10 cellular contexts compared by ENCODE assay signal in genomic region chr16:89478576-89479221, GRCh38. TPM values are rescaled to one million over a fixed set of nuclear protein-coding genes. Genes with fewer than 3 reads are reported as not detected.
A peak's percentile ranks its signal among the peaks of the same experiment; 100 is the strongest.
DNase-seq lines count a peak whose midpoint lies in the region; ATAC-seq, FAIRE-seq and TF ChIP-seq lines count a peak whose summit lies in the region.
"Had no signal": no experiment of that assay in that cellular context is flagged by ENCODE, and none has a peak within 500 bp of the region (broad histone marks: within the 10 kb centered on the region; RNA-seq: fewer than 3 reads in every experiment).

No MANE protein-coding gene starts in this region.

- CTCF ChIA-PET in activated CD8-positive, alpha-beta T cell treated with anti-CD3 and anti-CD28 coated beads for 36 hours (lab: Charles Lee), result no interaction called here

- TF ChIP-seq CTCF in activated CD8-positive, alpha-beta T cell treated with anti-CD3 and anti-CD28 coated beads for 36 hours (IDR thresholded peaks at IDR 0.05), result no peak
- TF ChIP-seq CTCF in glutamatergic neuron (IDR thresholded peaks at IDR 0.05; ENCODE audit: partially characterized antibody, unreplicated experiment) (no peak), type B pancreatic cell (conservative IDR thresholded peaks at IDR 0.05) (no peak)

- intact Hi-C loops in activated CD8-positive, alpha-beta T cell treated with anti-CD3 and anti-CD28 coated beads for 36 hours (cut with micrococcal nuclease), result no loop called here

- H3K4me3 Mint-ChIP-seq in activated T-cell treated with anti-CD3 and anti-CD28 coated beads, Interleukin-2, amount 50 U/mL, for 24 hours, result peak overlapping the region; percentile 57
- H3K4me3 Mint-ChIP-seq in activated CD8-positive, alpha-beta T cell treated with anti-CD3 and anti-CD28 coated beads for 36 hours, result peak overlapping the region; percentile 55
- H3K4me3 Mint-ChIP-seq in glutamatergic neuron (ENCODE audit: unreplicated experiment) (peak overlapping the region; percentile 56), type B pancreatic cell (peak overlapping the region; percentile 15)

- POLR2A ChIA-PET in activated CD8-positive, alpha-beta T cell treated with anti-CD3 and anti-CD28 coated beads for 36 hours (lab: Charles Lee), result interaction anchor here (1.1 to 3.2 kb wide), 7 partner anchors 10 to 149 kb away, joined by 3 to 18 read pairs (median 6); no protein-coding TSS in a partner anchor

- peak overlapping the region; percentile 90 for H3K27ac Mint-ChIP-seq in activated T-cell treated with anti-CD3 and anti-CD28 coated beads, Interleukin-2, amount 50 U/mL, for 24 hours
- H3K27ac Mint-ChIP-seq in activated CD8-positive, alpha-beta T cell treated with anti-CD3 and anti-CD28 coated beads for 36 hours, result peak overlapping the region; percentile 82
- H3K27ac Mint-ChIP-seq in glutamatergic neuron (ENCODE audit: unreplicated experiment), result peak overlapping the region; percentile 35
- peak overlapping the region; percentile 85 for H3K27ac Mint-ChIP-seq in type B pancreatic cell

- peaks cover 65% of the 10 kb centered on the region for H3K36me3 Mint-ChIP-seq in activated T-cell treated with anti-CD3 and anti-CD28 coated beads, Interleukin-2, amount 50 U/mL, for 24 hours (ENCODE audit: low read depth)
- H3K36me3 Mint-ChIP-seq in activated CD8-positive, alpha-beta T cell treated with anti-CD3 and anti-CD28 coated beads for 36 hours (ENCODE audit: low read depth), result peaks cover 53% of the 10 kb centered on the region
- H3K36me3 Mint-ChIP-seq in glutamatergic neuron (ENCODE audit: unreplicated experiment) (no peaks in the 10 kb centered on the region), type B pancreatic cell (peaks cover 8% of the 10 kb centered on the region)

- H3K27me3 Mint-ChIP-seq in activated T-cell treated with anti-CD3 and anti-CD28 coated beads, Interleukin-2, amount 50 U/mL, for 24 hours, result no peaks in the 10 kb centered on the region
- no peaks in the 10 kb centered on the region for H3K27me3 Mint-ChIP-seq in activated CD8-positive, alpha-beta T cell treated with anti-CD3 and anti-CD28 coated beads for 36 hours
- H3K27me3 Mint-ChIP-seq in glutamatergic neuron (ENCODE audit: unreplicated experiment) (peaks cover 5% of the 10 kb centered on the region), type B pancreatic cell (no peaks in the 10 kb centered on the region)

- peaks cover 89% of the 10 kb centered on the region for H3K4me1 Mint-ChIP-seq in activated T-cell treated with anti-CD3 and anti-CD28 coated beads, Interleukin-2, amount 50 U/mL, for 24 hours (ENCODE audit: low read depth)
- peaks cover 88% of the 10 kb centered on the region for H3K4me1 Mint-ChIP-seq in activated CD8-positive, alpha-beta T cell treated with anti-CD3 and anti-CD28 coated beads for 36 hours (ENCODE audit: low read depth)
- H3K4me1 Mint-ChIP-seq in glutamatergic neuron (ENCODE audit: low read depth, unreplicated experiment) (peaks cover 69% of the 10 kb centered on the region), type B pancreatic cell (ENCODE audit: unreplicated experiment) (peaks cover 65% of the 10 kb centered on the region)

- H3K9me3 Mint-ChIP-seq in activated T-cell treated with anti-CD3 and anti-CD28 coated beads, Interleukin-2, amount 50 U/mL, for 24 hours, result no peaks in the 10 kb centered on the region
- peaks cover 2% of the 10 kb centered on the region for H3K9me3 Mint-ChIP-seq in activated CD8-positive, alpha-beta T cell treated with anti-CD3 and anti-CD28 coated beads for 36 hours
- peaks cover 11% of the 10 kb centered on the region for H3K9me3 Mint-ChIP-seq in glutamatergic neuron (ENCODE audit: unreplicated experiment)
- H3K9me3 Mint-ChIP-seq in type B pancreatic cell, result no peaks in the 10 kb centered on the region

- FAIRE-seq in GM12891 (lab: Jason Lieb, UNC), result no peak

- no peak for TF ChIP-seq POLR2A in GM12891 (IDR thresholded peaks at IDR 0.05; ENCODE audit: low read depth, low read length)

- DNase-seq in activated T-cell treated with anti-CD3 and anti-CD28 coated beads, Interleukin-2, amount 50 U/mL, for 24 hours, result no peak
- DNase-seq in activated T-cell treated with anti-CD3 and anti-CD28 coated beads for 4 hours (no peak), glutamatergic neuron (no peak), type B pancreatic cell (ENCODE audit: extremely low spot score, unreplicated experiment) (no peak), NCI-H2227 (lab: John Stamatoyannopoulos, UW; ENCODE audit: unreplicated experiment) (no peak), GM12891 (ENCODE audit: insufficient read length, low spot score) (no peak)
- DNase-seq in activated CD8-positive, alpha-beta T cell treated with anti-CD3 and anti-CD28 coated beads for 36 hours, result peak; percentile 37
- DNase-seq: anterior cingulate cortex, retina had no signal

- ATAC-seq in activated CD8-positive, alpha-beta T cell treated with anti-CD3 and anti-CD28 coated beads for 36 hours, result peak; percentile 59
- ATAC-seq in GM18907 (IDR thresholded peaks at IDR 0.05; ENCODE audit: unreplicated experiment), result no peak

TF ChIP-seq in GM12891, 5 proteins besides CTCF, POLR2A, EP300 and RAD21:
- TF ChIP-seq TAF1 (IDR thresholded peaks at IDR 0.05; ENCODE audit: low read depth, low read length) (no peak), PAX5 (IDR thresholded peaks at IDR 0.05; ENCODE audit: insufficient read depth, low read length, severe bottlenecking) (no peak), POU2F2 (IDR thresholded peaks at IDR 0.05; ENCODE audit: low read depth, low read length) (no peak)

RNA-seq across cellular contexts. Expression of gene ANKRD11, which starts 11.7 kb away (rescaled TPM):
- total RNA-seq in activated CD8-positive, alpha-beta T cell treated with anti-CD3 and anti-CD28 coated beads for 36 hours, result 100 to 1,000 TPM; 145 to 147 TPM
- total RNA-seq in glutamatergic neuron (ENCODE audit: unreplicated experiment), result 367 TPM
- 153 and 155 TPM in 2 replicates for total RNA-seq in type B pancreatic cell (ENCODE audit: low replicate concordance)
- polyA plus RNA-seq in GM12891 (2012; ENCODE audit: low read depth, missing spikeins), result 50.7 TPM

RNA-seq across cellular contexts. Expression of gene SPG7, which starts 29.5 kb away (rescaled TPM):
- total RNA-seq in activated CD8-positive, alpha-beta T cell treated with anti-CD3 and anti-CD28 coated beads for 36 hours, result 10 to 100 TPM; 78.6 to 79.8 TPM
- 166 TPM for total RNA-seq in glutamatergic neuron (ENCODE audit: unreplicated experiment)
- total RNA-seq in type B pancreatic cell (ENCODE audit: low replicate concordance), result 120 and 129 TPM in 2 replicates
- polyA plus RNA-seq in GM12891 (2012; ENCODE audit: low read depth, missing spikeins), result 54.3 TPM

Comparison
In these comparisons a context has a peak if more than half of its experiments do, and no peak if none do; other contexts are left out.
1. H3K27ac Mint-ChIP-seq: peak in every context shown above with its lines; median percentile 90 in activated T-cell treated with anti-CD3 and anti-CD28 coated beads, Interleukin-2, amount 50 U/mL, for 24 hours; 85 in type B pancreatic cell; 82 in activated CD8-positive, alpha-beta T cell treated with anti-CD3 and anti-CD28 coated beads for 36 hours; 35 in glutamatergic neuron.